ENCODE assay signal across 29 cellular contexts in genomic region chr10:86723009-86723408, GRCh38. TPM values are rescaled to one million over a fixed set of nuclear protein-coding genes. Genes with fewer than 3 reads are reported as not detected.
"Had no signal": no experiment of that assay in that cellular context is flagged by ENCODE, and none has a peak within 500 bp of the region (broad histone marks: within the 10 kb centered on the region; RNA-seq: fewer than 3 reads in every experiment).

No MANE protein-coding gene starts in this region.

- ATAC-seq: left ventricle myocardium superior; pancreas; stimulated activated memory B cell treated with anti-CD40 and anti-IgM and Interleukin-4, amounts not matched to agents 10 μg/mL and 1 μg/mL and 100 μg/mL, for 72 hours; stimulated activated naive CD8-positive, alpha-beta T cell treated with anti-CD3 and anti-CD28 coated beads, Interleukin-15, amount 100 ng/mL, for 72 hours had no signal

- H3K27me3 ChIP-seq: breast epithelium, pancreas, sigmoid colon, upper lobe of left lung, vagina had no signal

- H3K36me3 ChIP-seq: breast epithelium, esophagus squamous epithelium, pancreas, prostate gland, upper lobe of left lung, vagina had no signal

- DNase-seq: activated CD4-positive, alpha-beta T cell treated with anti-CD3 and anti-CD28 coated beads for 48 hours; activated effector memory CD4-positive, alpha-beta T cell treated with anti-CD3 and anti-CD28 coated beads, Interleukin-2, amount 50 U/mL, for 16 hours; activated naive CD4-positive, alpha-beta T cell treated with anti-CD3 and anti-CD28 coated beads, Interleukin-2, amount 50 U/mL, for 16 hours; activated T-cell treated with anti-CD3 and anti-CD28 coated beads, Interleukin-2, amount 50 U/mL, for 1 hour; central memory CD4-positive, alpha-beta T cell; esophagus squamous epithelium; foreskin melanocyte; islet precursor cell; left ventricle myocardium superior; naive B cell; nucleus accumbens; pancreas; sigmoid colon; stimulated activated CD4-positive, alpha-beta T cell treated with anti-CD3 and anti-CD28 coated beads, Interleukin-4, amount 100 ng/mL, for 24 hours; stimulated activated naive CD8-positive, alpha-beta T cell treated with anti-CD3 and anti-CD28 coated beads, Interleukin-15, amount 100 ng/mL, for 72 hours; substantia nigra; SW 1271; T-helper 9 cell; upper lobe of left lung had no signal

- H3K4me1 ChIP-seq: breast epithelium, esophagus squamous epithelium, pancreas, prostate gland, upper lobe of left lung, vagina had no signal

- H3K27ac ChIP-seq: breast epithelium, epithelial cell of prostate, esophagus squamous epithelium, pancreas, prostate gland, upper lobe of left lung, vagina, VCaP had no signal

- H3K4me3 Mint-ChIP-seq: activated T-helper 1 cell treated with anti-CD3 and anti-CD28 coated beads, Interleukin-12 subunit alpha, Interleukin-12 subunit beta, Interleukin-2, Interleukin-4 antibody, amounts not matched to agents 30 ng/mL and 10 ng/mL and 1 ng/mL, durations not matched to agents 14 hours and 24 hours and 36 hours; mesothelial cell of epicardium; stimulated activated memory B cell treated with anti-CD40 and anti-IgM and Interleukin-4, amounts not matched to agents 10 μg/mL and 1 μg/mL and 100 μg/mL, for 72 hours; stimulated activated naive CD8-positive, alpha-beta T cell treated with anti-CD3 and anti-CD28 coated beads, Interleukin-15, amount 100 ng/mL, for 72 hours; T-helper 1 cell treated with Interleukin-12 subunit alpha and Interleukin-12 subunit beta and Interleukin-4 antibody, amounts not matched to agents 30 μg/mL and 1 μg/mL, for 36 hours had no signal

- H3K36me3 Mint-ChIP-seq: mesothelial cell of epicardium; naive B cell; stimulated activated memory B cell treated with anti-CD40 and anti-IgM and Interleukin-4, amounts not matched to agents 10 μg/mL and 1 μg/mL and 100 μg/mL, for 72 hours had no signal

- H3K4me1 Mint-ChIP-seq: mesothelial cell of epicardium had no signal

- H3K9me3 ChIP-seq: breast epithelium, esophagus squamous epithelium, pancreas, prostate gland, sigmoid colon, upper lobe of left lung, vagina had no signal

- H3K9me3 Mint-ChIP-seq: activated T-helper 1 cell treated with anti-CD3 and anti-CD28 coated beads, Interleukin-12 subunit alpha, Interleukin-12 subunit beta, Interleukin-2, Interleukin-4 antibody, amounts not matched to agents 30 ng/mL and 10 ng/mL and 1 ng/mL, durations not matched to agents 14 hours and 24 hours and 36 hours; mesothelial cell of epicardium; stimulated activated memory B cell treated with anti-CD40 and anti-IgM and Interleukin-4, amounts not matched to agents 10 μg/mL and 1 μg/mL and 100 μg/mL, for 72 hours; stimulated activated naive CD8-positive, alpha-beta T cell treated with anti-CD3 and anti-CD28 coated beads, Interleukin-15, amount 100 ng/mL, for 72 hours; T-helper 1 cell treated with Interleukin-12 subunit alpha and Interleukin-12 subunit beta and Interleukin-4 antibody, amounts not matched to agents 30 μg/mL and 1 μg/mL, for 36 hours had no signal

- H3K27ac Mint-ChIP-seq: activated T-helper 1 cell treated with anti-CD3 and anti-CD28 coated beads, Interleukin-12 subunit alpha, Interleukin-12 subunit beta, Interleukin-2, Interleukin-4 antibody, amounts not matched to agents 30 ng/mL and 10 ng/mL and 1 ng/mL, durations not matched to agents 14 hours and 24 hours and 36 hours; mesothelial cell of epicardium; naive B cell; stimulated activated memory B cell treated with anti-CD40 and anti-IgM and Interleukin-4, amounts not matched to agents 10 μg/mL and 1 μg/mL and 100 μg/mL, for 72 hours; stimulated activated naive CD8-positive, alpha-beta T cell treated with anti-CD3 and anti-CD28 coated beads, Interleukin-15, amount 100 ng/mL, for 72 hours; T-helper 1 cell treated with Interleukin-12 subunit alpha and Interleukin-12 subunit beta and Interleukin-4 antibody, amounts not matched to agents 30 μg/mL and 1 μg/mL, for 36 hours had no signal

- H3K4me3 ChIP-seq: breast epithelium, esophagus squamous epithelium, pancreas, prostate gland, sigmoid colon, upper lobe of left lung, vagina had no signal

RNA-seq across cellular contexts. Expression of gene LDB3, which starts 54.7 kb away (rescaled TPM):
- total RNA-seq: lung microvascular endothelial cell had no signal
